In the genomic region with DNA sequence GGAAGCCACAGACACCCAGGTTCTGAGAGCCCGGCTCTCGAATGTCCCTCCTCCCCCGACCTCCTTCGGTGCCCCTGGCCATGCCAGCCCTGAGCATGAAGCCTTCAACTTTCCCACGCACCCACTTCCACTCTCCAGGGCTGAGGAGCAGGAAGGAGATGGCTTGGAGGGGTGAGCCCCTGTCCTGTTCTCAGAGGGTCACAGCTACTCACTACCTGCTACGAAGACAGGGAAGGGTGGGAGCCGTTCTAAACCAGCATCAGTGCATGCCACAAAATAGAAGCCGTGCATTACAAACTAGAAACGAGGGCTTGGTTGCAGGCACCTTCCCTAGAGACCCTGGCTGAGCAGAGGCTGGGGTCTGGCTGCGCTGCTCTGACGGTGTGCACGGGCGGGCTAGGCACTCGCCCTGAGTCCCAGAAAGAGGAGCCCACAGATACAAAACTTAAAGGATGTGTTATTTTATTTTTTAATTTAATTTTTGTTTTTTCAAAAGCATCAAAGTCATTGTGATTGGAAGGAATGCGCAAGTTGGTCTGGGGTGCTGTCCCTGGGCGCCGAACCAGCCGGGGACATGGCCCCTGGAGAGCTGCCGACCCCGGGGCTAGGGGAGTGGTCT, we compare ENCODE assay signal across 2 cellular contexts.
TF ChIP-seq lines count a peak whose summit lies in the region.

No MANE protein-coding gene starts in this region.

TF ChIP-seq in HEK293, 187 proteins besides CTCF, POLR2A, EP300 and RAD21 (continued from another document):
- no peak for TF ChIP-seq ZEB2 (tag by site-specific recombination; IDR thresholded peaks at IDR 0.05)
- TF ChIP-seq ZNF174 (tag by site-specific recombination; IDR thresholded peaks at IDR 0.05) = no peak
- no peak for TF ChIP-seq MZF1 (tag by site-specific recombination; IDR thresholded peaks at IDR 0.05; ENCODE audit: borderline replicate concordance)
- no peak for TF ChIP-seq BCL11A (tag by site-specific recombination; IDR thresholded peaks at IDR 0.05; ENCODE audit: low read depth)
- no peak for TF ChIP-seq ZBTB7A (tag by site-specific recombination; IDR thresholded peaks at IDR 0.05; ENCODE audit: low read depth)
- TF ChIP-seq ZNF146 (tag by site-specific recombination; IDR thresholded peaks at IDR 0.05) = no peak
- TF ChIP-seq, protein P1, sequence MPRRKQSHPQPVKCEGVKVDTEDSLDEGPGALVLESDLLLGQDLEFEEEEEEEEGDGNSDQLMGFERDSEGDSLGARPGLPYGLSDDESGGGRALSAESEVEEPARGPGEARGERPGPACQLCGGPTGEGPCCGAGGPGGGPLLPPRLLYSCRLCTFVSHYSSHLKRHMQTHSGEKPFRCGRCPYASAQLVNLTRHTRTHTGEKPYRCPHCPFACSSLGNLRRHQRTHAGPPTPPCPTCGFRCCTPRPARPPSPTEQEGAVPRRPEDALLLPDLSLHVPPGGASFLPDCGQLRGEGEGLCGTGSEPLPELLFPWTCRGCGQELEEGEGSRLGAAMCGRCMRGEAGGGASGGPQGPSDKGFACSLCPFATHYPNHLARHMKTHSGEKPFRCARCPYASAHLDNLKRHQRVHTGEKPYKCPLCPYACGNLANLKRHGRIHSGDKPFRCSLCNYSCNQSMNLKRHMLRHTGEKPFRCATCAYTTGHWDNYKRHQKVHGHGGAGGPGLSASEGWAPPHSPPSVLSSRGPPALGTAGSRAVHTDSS (tag by site-specific recombination; IDR thresholded peaks at IDR 0.05) = no peak

TF ChIP-seq in K562, 482 proteins besides CTCF, POLR2A, EP300 and RAD21:
- TF ChIP-seq BRF1 (IDR thresholded peaks at IDR 0.05; ENCODE audit: borderline replicate concordance, extremely low read depth, insufficient read length) = no peak
- TF ChIP-seq, protein P2, sequence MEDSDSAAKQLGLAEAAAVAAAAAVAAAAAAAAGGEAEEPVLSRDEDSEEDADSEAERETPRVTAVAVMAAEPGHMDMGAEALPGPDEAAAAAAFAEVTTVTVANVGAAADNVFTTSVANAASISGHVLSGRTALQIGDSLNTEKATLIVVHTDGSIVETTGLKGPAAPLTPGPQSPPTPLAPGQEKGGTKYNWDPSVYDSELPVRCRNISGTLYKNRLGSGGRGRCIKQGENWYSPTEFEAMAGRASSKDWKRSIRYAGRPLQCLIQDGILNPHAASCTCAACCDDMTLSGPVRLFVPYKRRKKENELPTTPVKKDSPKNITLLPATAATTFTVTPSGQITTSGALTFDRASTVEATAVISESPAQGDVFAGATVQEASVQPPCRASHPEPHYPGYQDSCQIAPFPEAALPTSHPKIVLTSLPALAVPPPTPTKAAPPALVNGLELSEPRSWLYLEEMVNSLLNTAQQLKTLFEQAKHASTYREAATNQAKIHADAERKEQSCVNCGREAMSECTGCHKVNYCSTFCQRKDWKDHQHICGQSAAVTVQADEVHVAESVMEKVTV (CRISPR knock-in tag; IDR thresholded peaks at IDR 0.05) = peak; percentile 35; the same call in 1 of the 2 replicates
